9 cellular contexts compared by ENCODE assay signal in genomic region chr13:28140433-28141125, GRCh38. TPM values are rescaled to one million over a fixed set of nuclear protein-coding genes. Genes with fewer than 3 reads are reported as not detected.
DNase-seq lines count a peak whose midpoint lies in the region; ATAC-seq and TF ChIP-seq lines count a peak whose summit lies in the region.
"Had no signal": no experiment of that assay in that cellular context is flagged by ENCODE, and none has a peak within 500 bp of the region (broad histone marks: within the 10 kb centered on the region; RNA-seq: fewer than 3 reads in every experiment).

No MANE protein-coding gene starts in this region.

- CTCF ChIA-PET in CD4-positive, alpha-beta T cell (lab: Charles Lee), result interaction anchor here (0.7 kb wide), 1 partner anchor 1954 kb away, joined by 3 read pairs; no protein-coding TSS in a partner anchor

- peak overlapping the region; percentile 99 for H3K9ac ChIP-seq in Karpas-422 (ENCODE audit: low read length)

- no peak overlapping the region for H2AFZ ChIP-seq in Karpas-422 (ENCODE audit: low read length)

- no peaks in the 10 kb centered on the region for H3K9me2 ChIP-seq in Karpas-422 (replicated peaks; ENCODE audit: insufficient read depth, low read length)

- H3K4me2 ChIP-seq in Karpas-422 (ENCODE audit: low read depth, low read length, poor library complexity, severe bottlenecking), result peak overlapping the region; percentile 87

- H3K27me3 ChIP-seq in CD4-positive, alpha-beta T cell (ENCODE audit: control insufficient read depth, insufficient read depth, low read length), result no peaks in the 10 kb centered on the region
- H3K27me3 ChIP-seq in Karpas-422 (ENCODE audit: low read length), result no peaks in the 10 kb centered on the region

- H3K4me3 ChIP-seq in Karpas-422 (ENCODE audit: low read length) (peak overlapping the region; percentile 82), coronary artery (peak overlapping the region; percentile 90)

- no peaks in the 10 kb centered on the region for H3K27me3 Mint-ChIP-seq in CD4-positive, alpha-beta T cell
- H3K27me3 Mint-ChIP-seq in nephron progenitor cell (ENCODE audit: low read depth, poor library complexity), result no peaks in the 10 kb centered on the region

- H3K4me3 Mint-ChIP-seq in CD4-positive, alpha-beta T cell, result peak overlapping the region; percentile 95
- peak overlapping the region; percentile 99 for H3K4me3 Mint-ChIP-seq in nephron progenitor cell

- peaks cover 84% of the 10 kb centered on the region for H3K79me2 ChIP-seq in Karpas-422 (ENCODE audit: low read length)

- peaks cover 41% of the 10 kb centered on the region for H4K20me1 ChIP-seq in Karpas-422 (ENCODE audit: insufficient read depth, low read depth, low read length)

- intact Hi-C loops in CD4-positive, alpha-beta T cell (cut with DNase I, micrococcal nuclease), result loop anchor here in 1 of 2 experiments (5.0 to 10.0 kb wide), 4 partner anchors 37 to 688 kb away; partner anchors contain the start of gene MTIF3

- POLR2A ChIA-PET in CD4-positive, alpha-beta T cell (lab: Charles Lee), result interaction anchor here (0.6 to 1.8 kb wide), 6 partner anchors 7 to 520 kb away, joined by 3 to 7 read pairs (median 4); partner anchors contain the start of gene LNX2

- H3K27ac Mint-ChIP-seq in CD4-positive, alpha-beta T cell, result peak overlapping the region; percentile 99
- peak overlapping the region; percentile 70 for H3K27ac Mint-ChIP-seq in nephron progenitor cell

- H3K4me1 Mint-ChIP-seq in CD4-positive, alpha-beta T cell (ENCODE audit: low read depth), result peaks cover 72% of the 10 kb centered on the region
- peaks cover 49% of the 10 kb centered on the region for H3K4me1 Mint-ChIP-seq in nephron progenitor cell

- no peak for DNase-seq in CD4-positive, alpha-beta T cell
- DNase-seq in Karpas-422, result no peak
- DNase-seq in coronary artery (ENCODE audit: low spot score), result no peak
- DNase-seq in nephron progenitor cell, result no peak
- DNase-seq in LoVo (ENCODE audit: low spot score), result no peak
- DNase-seq in NCI-H748 (lab: John Stamatoyannopoulos, UW; ENCODE audit: unreplicated experiment), result no peak
- no peak for DNase-seq in NCI-H226
- DNase-seq in activated gamma-delta T cell (lab: John Stamatoyannopoulos, UW), result no peak
- DNase-seq: NCI-H774 had no signal

- H3K36me3 ChIP-seq in Karpas-422 (ENCODE audit: insufficient read depth, low read length), result peaks cover 8% of the 10 kb centered on the region; the same call in 1 of the 2 replicates

- no peak for ATAC-seq in CD4-positive, alpha-beta T cell (ENCODE audit: poor library complexity)

- no peak overlapping the region for H3K27ac ChIP-seq in CD4-positive, alpha-beta T cell (ENCODE audit: low read depth, low read length)
- H3K27ac ChIP-seq in Karpas-422 (ENCODE audit: low read length) (no peak overlapping the region), coronary artery (no peak overlapping the region)

- TF ChIP-seq CTCF in CD4-positive, alpha-beta T cell (IDR thresholded peaks at IDR 0.05), result no peak
- TF ChIP-seq CTCF in coronary artery (IDR thresholded peaks at IDR 0.05) (no peak), nephron progenitor cell (IDR thresholded peaks at IDR 0.05) (no peak)

- H3K36me3 Mint-ChIP-seq in CD4-positive, alpha-beta T cell (ENCODE audit: low read depth), result peaks cover 26% of the 10 kb centered on the region
- no peaks in the 10 kb centered on the region for H3K36me3 Mint-ChIP-seq in nephron progenitor cell (ENCODE audit: low read depth)

- H3K9me3 Mint-ChIP-seq in CD4-positive, alpha-beta T cell, result no peaks in the 10 kb centered on the region
- H3K9me3 Mint-ChIP-seq in nephron progenitor cell, result no peaks in the 10 kb centered on the region

- no peaks in the 10 kb centered on the region for H3K9me3 ChIP-seq in CD4-positive, alpha-beta T cell (ENCODE audit: control insufficient read depth, low read length)
- H3K9me3 ChIP-seq in Karpas-422 (ENCODE audit: low read length), result no peaks in the 10 kb centered on the region

- H3K4me1 ChIP-seq in Karpas-422 (ENCODE audit: low read length), result peaks cover 26% of the 10 kb centered on the region

RNA-seq across cellular contexts. Expression of gene PAN3, which starts 2.2 kb away (rescaled TPM):
- 10 to 100 TPM; 56.9 to 59.5 TPM for total RNA-seq in CD4-positive, alpha-beta T cell
- total RNA-seq in Karpas-422 (2014; rRNA removed; shearing (Covaris generic); ENCODE audit: low replicate concordance), result 21.1 and 39.8 TPM in 2 replicates

RNA-seq across cellular contexts. Expression of gene FLT3, which starts 40.2 kb away (rescaled TPM):
- under 1 TPM; 0.39 to 0.55 TPM for total RNA-seq in CD4-positive, alpha-beta T cell
- not detected in 2 replicates for total RNA-seq in Karpas-422 (2014; rRNA removed; shearing (Covaris generic); ENCODE audit: low replicate concordance)
